Comparison of ENCODE assay signal across 1 cellular context in genomic region chr1:228082260-228082974, GRCh38.
A peak's percentile ranks its signal among the peaks of the same experiment; 100 is the strongest.
TF ChIP-seq lines count a peak whose summit lies in the region.

Gene ARF1 (plus strand): TSS chr1:228082708. CDS start chr1:228097115, 14,407 bp downstream.

TF ChIP-seq in K562, 482 proteins besides CTCF, POLR2A, EP300 and RAD21 (continued from another document and continues in another):
- TF ChIP-seq CTCFL (IDR thresholded peaks at IDR 0.05; ENCODE audit: borderline replicate concordance, insufficient read depth, low read depth, low read length, poor library complexity, severe bottlenecking) (peak; percentile 47), ZBTB33 (CRISPR knock-in tag; IDR thresholded peaks at IDR 0.05) (peak; percentile 32; the same call in 1 of the 2 replicates), STAT6 (CRISPR knock-in tag; IDR thresholded peaks at IDR 0.05) (0 out of 2 replicates have a peak, but pooled peaks have one; percentile 52), CHD2 (IDR thresholded peaks at IDR 0.05; ENCODE audit: low read depth, low read length) (no peak), EP400 (IDR thresholded peaks at IDR 0.05) (peak; percentile 97), USF1 (CRISPR knock-in tag; IDR thresholded peaks at IDR 0.05) (peak; percentile 41; the same call in 1 of the 2 replicates), PRMT5 (CRISPR knock-in tag; IDR thresholded peaks at IDR 0.05) (peak; percentile 81), AFF1 (IDR thresholded peaks at IDR 0.05; ENCODE audit: low read depth in 1 of 2, partially characterized antibody in 2 of 2) (no peak), ZBTB8A (IDR thresholded peaks at IDR 0.05; ENCODE audit: partially characterized antibody) (no peak), OTX1 (CRISPR knock-in tag; IDR thresholded peaks at IDR 0.05) (peak; percentile 82), SOX6 (IDR thresholded peaks at IDR 0.05) (no peak), BRF2 (IDR thresholded peaks at IDR 0.05; ENCODE audit: borderline replicate concordance, insufficient read depth, insufficient read length) (no peak), MAFK (IDR thresholded peaks at IDR 0.05; ENCODE audit: low read length) (no peak), CREB1 (IDR thresholded peaks at IDR 0.05) (peak; percentile 90), CREB1 (CRISPR knock-in tag; IDR thresholded peaks at IDR 0.05) (peak; percentile 86), RFX7 (CRISPR knock-in tag; IDR thresholded peaks at IDR 0.05) (no peak), PPARD (CRISPR knock-in tag; IDR thresholded peaks at IDR 0.05) (no peak), ELF1 (tag; IDR thresholded peaks at IDR 0.05) (peak; percentile 50; the same call in 1 of the 2 replicates), ETV5 (CRISPR knock-in tag; IDR thresholded peaks at IDR 0.05; ENCODE audit: low read depth) (no peak), MTA2 (IDR thresholded peaks at IDR 0.05; ENCODE audit: low read depth) (no peak), ZNF695 (CRISPR knock-in tag; IDR thresholded peaks at IDR 0.05) (peak; percentile 52; the same call in 1 of the 2 replicates), ZNF146 (CRISPR knock-in tag; IDR thresholded peaks at IDR 0.05; ENCODE audit: unreplicated experiment) (no peak), THRAP3 (IDR thresholded peaks at IDR 0.05; ENCODE audit: borderline replicate concordance) (no peak), SPI1 (IDR thresholded peaks at IDR 0.05; ENCODE audit: borderline replicate concordance, low read depth, low read length) (no peak), ZC3H8 (IDR thresholded peaks at IDR 0.05) (no peak), ZC3H11A (IDR thresholded peaks at IDR 0.05; ENCODE audit: low read depth, low read length) (0 out of 2 replicates have a peak, but pooled peaks have one; percentile 79), NR1H2 (CRISPR knock-in tag; IDR thresholded peaks at IDR 0.05) (no peak; the same call in 1 of the 2 replicates), LCOR (CRISPR knock-in tag; IDR thresholded peaks at IDR 0.05) (peak; percentile 57; the same call in 1 of the 2 replicates), FOXA1 (IDR thresholded peaks at IDR 0.05; ENCODE audit: borderline replicate concordance) (no peak), SRSF1 (IDR thresholded peaks at IDR 0.05; ENCODE audit: low read depth, low read length) (0 out of 2 replicates have a peak, but pooled peaks have one; percentile 65), ASH1L (IDR thresholded peaks at IDR 0.05; ENCODE audit: borderline replicate concordance, low read depth, partially characterized antibody) (no peak), HDAC8 (tag; IDR thresholded peaks at IDR 0.05) (no peak; the same call in 1 of the 2 replicates), MLX (CRISPR knock-in tag; conservative IDR thresholded peaks at IDR 0.05) (0 out of 4 replicates have a peak, but pooled peaks of 1 of the 2 experiments have one; percentile 42), ZNF785 (CRISPR knock-in tag; IDR thresholded peaks at IDR 0.05) (no peak), ZNF445 (CRISPR knock-in tag; IDR thresholded peaks at IDR 0.05; ENCODE audit: low read depth) (no peak), NR3C1 (CRISPR knock-in tag; IDR thresholded peaks at IDR 0.05) (peak; percentile 56; the same call in 1 of the 2 replicates), RBM14 (IDR thresholded peaks at IDR 0.05; ENCODE audit: borderline replicate concordance, insufficient read depth, low read depth, low read length) (peak; percentile 92; the same call in 1 of the 2 replicates), ZNF232 (CRISPR knock-in tag; IDR thresholded peaks at IDR 0.05) (no peak), RNF2 (IDR thresholded peaks at IDR 0.05) (no peak), CBFB (CRISPR knock-in tag; IDR thresholded peaks at IDR 0.05) (0 out of 2 replicates have a peak, but pooled peaks have one; percentile 75), RBM22 (IDR thresholded peaks at IDR 0.05; ENCODE audit: low read depth, low read length, poor library complexity, severe bottlenecking) (peak; percentile 27), ZNF280A (IDR thresholded peaks at IDR 0.05; ENCODE audit: low read depth, partially characterized antibody) (no peak), NELFE (IDR thresholded peaks at IDR 0.05; ENCODE audit: insufficient read depth, insufficient read length) (no peak), ZNF408 (CRISPR knock-in tag; IDR thresholded peaks at IDR 0.05; ENCODE audit: low read depth) (no peak), SETDB1 (IDR thresholded peaks at IDR 0.05; ENCODE audit: low read length) (peak; percentile 30), SAFB2 (IDR thresholded peaks at IDR 0.05; ENCODE audit: borderline replicate concordance, low read depth, low read length, severe bottlenecking) (no peak), SMAD1 (IDR thresholded peaks at IDR 0.05; ENCODE audit: low read depth, low read length, partially characterized antibody) (peak; percentile 52), ZNF699 (CRISPR knock-in tag; IDR thresholded peaks at IDR 0.05; ENCODE audit: insufficient replicate concordance) (no peak), MAZ (CRISPR knock-in tag; conservative IDR thresholded peaks at IDR 0.05 in 1 of 2, IDR thresholded peaks at IDR 0.05 in 1 of 2) (peak; percentile 57 to 70; a peak in 3 of 4 replicates), SP2 (IDR thresholded peaks at IDR 0.05; ENCODE audit: extremely low read depth, low read depth, low read length, poor library complexity, severe bottlenecking) (no peak), ZFX (CRISPR knock-in tag; IDR thresholded peaks at IDR 0.05) (peak; percentile 85), SIN3A (IDR thresholded peaks at IDR 0.05; ENCODE audit: borderline replicate concordance in 2 of 2, control insufficient read depth in 1 of 2, low read depth in 2 of 2, low read length in 2 of 2) (peak in 1 of 2 experiments; percentile 37; a peak in 2 of 4 replicates), HIVEP1 (CRISPR knock-in tag; IDR thresholded peaks at IDR 0.05) (0 out of 2 replicates have a peak, but pooled peaks have one; percentile 47), ATF2 (CRISPR knock-in tag; IDR thresholded peaks at IDR 0.05) (0 out of 2 replicates have a peak, but pooled peaks have one; percentile 64)
